In the genomic region with DNA sequence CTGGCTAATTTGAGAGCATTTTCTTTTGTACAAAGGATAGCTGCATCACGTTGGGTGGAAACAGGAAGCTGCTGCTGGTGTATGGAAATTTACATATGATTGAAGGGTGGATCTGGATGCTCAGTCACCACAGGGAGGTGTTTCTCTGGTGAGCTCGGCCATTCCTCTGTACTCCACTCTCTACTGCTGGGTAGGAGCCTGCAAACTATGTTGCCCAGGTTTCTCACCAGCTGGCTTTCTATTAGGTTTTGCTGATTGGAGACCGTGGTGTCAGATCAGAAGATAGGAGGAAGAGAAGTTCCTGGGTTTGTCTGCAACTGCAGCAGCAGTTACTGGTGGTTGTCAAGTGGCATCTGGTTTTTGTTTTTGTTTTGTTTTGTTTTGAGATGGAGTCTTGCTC, we compare ENCODE assay signal across 15 cellular contexts.
DNase-seq lines count a peak whose midpoint lies in the region; ATAC-seq and TF ChIP-seq lines count a peak whose summit lies in the region.
"Had no signal": no experiment of that assay in that cellular context is flagged by ENCODE, and none has a peak within 500 bp of the region (broad histone marks: within the 10 kb centered on the region; RNA-seq: fewer than 3 reads in every experiment).

No MANE protein-coding gene starts in this region.

- H2AFZ ChIP-seq in GM23248 = no peak overlapping the region

- no peak overlapping the region for H3K9ac ChIP-seq in GM23248

- no peaks in the 10 kb centered on the region for H3K9me2 ChIP-seq in GM23248 (ENCODE audit: insufficient read depth)

- ATAC-seq in activated B cell treated with CpG ODN at 0.5 μM for 24 hours (ENCODE audit: low read depth) (peak; percentile 58), HG02884 (IDR thresholded peaks at IDR 0.05; ENCODE audit: unreplicated experiment) (no peak)
- ATAC-seq: body of pancreas, heart left ventricle had no signal

- no peak overlapping the region for H3K4me2 ChIP-seq in GM23248 (ENCODE audit: unreplicated experiment)

- in situ Hi-C loops in GM23248 (cut with MboI) = no loop called here

- CTCF ChIA-PET in CD8-positive, alpha-beta memory T cell (lab: Charles Lee) = interaction anchor here (1.3 kb wide), 1 partner anchor 16 kb away, joined by 3 read pairs; no protein-coding TSS in a partner anchor
- CTCF ChIA-PET in activated B cell treated with CpG ODN at 0.5 μM for 24 hours (lab: Charles Lee) = no interaction called here

- peaks cover 9% of the 10 kb centered on the region for H3K4me1 ChIP-seq in CD8-positive, alpha-beta memory T cell (ENCODE audit: insufficient read depth, low read length)
- no peaks in the 10 kb centered on the region for H3K4me1 ChIP-seq in GM23248 (ENCODE audit: insufficient read depth)
- H3K4me1 ChIP-seq: body of pancreas, heart left ventricle, stomach had no signal

- H3K27ac Mint-ChIP-seq in CD8-positive, alpha-beta memory T cell = peak overlapping the region; percentile 15 to 94 (median 90)
- H3K27ac Mint-ChIP-seq in activated B cell treated with CpG ODN at 0.5 μM for 24 hours (peak overlapping the region; percentile 4), immature natural killer cell (peak overlapping the region; percentile 81 to 91 (median 88))

- H4K20me1 ChIP-seq in GM23248 (ENCODE audit: insufficient read depth) = no peaks in the 10 kb centered on the region

- no peaks in the 10 kb centered on the region for H3F3A ChIP-seq in GM23248 (ENCODE audit: insufficient read depth)

- H3K9me3 ChIP-seq in CD8-positive, alpha-beta memory T cell (ENCODE audit: low read length) = no peaks in the 10 kb centered on the region
- H3K9me3 ChIP-seq in GM23248 (ENCODE audit: low read depth) = no peaks in the 10 kb centered on the region
- H3K9me3 ChIP-seq: body of pancreas, stomach had no signal

- peaks cover 18 to 21% (median 18%) of the 10 kb centered on the region in 3 donors for H3K4me1 Mint-ChIP-seq in CD8-positive, alpha-beta memory T cell
- H3K4me1 Mint-ChIP-seq in activated B cell treated with CpG ODN at 0.5 μM for 24 hours = peaks cover 13% of the 10 kb centered on the region
- H3K4me1 Mint-ChIP-seq in immature natural killer cell = peaks cover 18 to 21% of the 10 kb centered on the region in 2 donors

- no peaks in the 10 kb centered on the region for H3K79me2 ChIP-seq in GM23248 (ENCODE audit: insufficient read depth)

- 74 to 80% methylated on average over 3 of the region's 3 CpGs for WGBS in GM23248 (ENCODE audit: low coverage in 1 of 2, low lambda C conversion rate in 2 of 2, missing lambda C conversion rate in 2 of 2), 2 experiments

- peak overlapping the region; percentile 53 to 71 (median 61) for H3K4me3 Mint-ChIP-seq in CD8-positive, alpha-beta memory T cell
- no peak overlapping the region for H3K4me3 Mint-ChIP-seq in activated B cell treated with CpG ODN at 0.5 μM for 24 hours
- peak overlapping the region; percentile 66 to 87 (median 77) for H3K4me3 Mint-ChIP-seq in immature natural killer cell

- no peak for TF ChIP-seq CTCF in activated B cell treated with CpG ODN at 0.5 μM for 24 hours (IDR thresholded peaks at IDR 0.05)

- no peaks in the 10 kb centered on the region for H3K27me3 ChIP-seq in CD8-positive, alpha-beta memory T cell (ENCODE audit: insufficient read depth, low read length, poor library complexity, severe bottlenecking)
- no peaks in the 10 kb centered on the region for H3K27me3 ChIP-seq in GM23248 (replicated peaks; ENCODE audit: insufficient read depth)
- H3K27me3 ChIP-seq: body of pancreas, heart left ventricle, stomach had no signal

- intact Hi-C loops in activated B cell treated with CpG ODN at 0.5 μM for 24 hours (cut with micrococcal nuclease) = no loop called here

- peaks cover 21 to 34% (median 27%) of the 10 kb centered on the region in 3 donors for H3K36me3 Mint-ChIP-seq in CD8-positive, alpha-beta memory T cell
- H3K36me3 Mint-ChIP-seq in activated B cell treated with CpG ODN at 0.5 μM for 24 hours (ENCODE audit: low read depth) (peaks cover 38% of the 10 kb centered on the region), immature natural killer cell (peaks cover 23 to 25% (median 24%) of the 10 kb centered on the region in 3 donors)

- POLR2A ChIA-PET in CD8-positive, alpha-beta memory T cell (lab: Charles Lee) = interaction anchor here (0.7 to 0.9 kb wide), 2 partner anchors 10 to 62 kb away, joined by 4 to 6 read pairs; a partner anchor contains a TSS
- POLR2A ChIA-PET in activated B cell treated with CpG ODN at 0.5 μM for 24 hours (lab: Charles Lee) = no interaction called here

- peak in 1 of 5 donors; percentile 16 for DNase-seq in CD8-positive, alpha-beta memory T cell
- peak; percentile 8 for DNase-seq in HT-29 (ENCODE audit: low spot score)
- DNase-seq in activated B cell treated with CpG ODN at 0.5 μM for 24 hours = no peak
- peak; percentile 10 to 36 (median 26) for DNase-seq in immature natural killer cell
- no peak for DNase-seq in GM23248
- no peak for DNase-seq in KG1 (lab: John Stamatoyannopoulos, UW)
- no peak for DNase-seq in GDM1 (lab: John Stamatoyannopoulos, UW)
- DNase-seq: body of pancreas; heart left ventricle; NCI-H1092 treated with DMSO at 0.1 percent for 48 hours; NCI-H524 treated with DMSO at 0.1 percent for 48 hours; Right ventricle myocardium superior; stimulated activated CD4-positive, alpha-beta T cell treated with anti-CD3 and anti-CD28 coated beads, Interleukin-4, amount 100 ng/mL, for 1 hour; stomach had no signal

- no peak overlapping the region for H3K4me3 ChIP-seq in CD8-positive, alpha-beta memory T cell (ENCODE audit: low read length)
- no peak overlapping the region for H3K4me3 ChIP-seq in GM23248
- H3K4me3 ChIP-seq: body of pancreas, heart left ventricle, stomach had no signal

- H3K9me3 Mint-ChIP-seq in CD8-positive, alpha-beta memory T cell = no peaks in the 10 kb centered on the region
- H3K9me3 Mint-ChIP-seq in activated B cell treated with CpG ODN at 0.5 μM for 24 hours (peaks cover 2% of the 10 kb centered on the region), immature natural killer cell (no peaks in the 10 kb centered on the region)

- H3K27me3 Mint-ChIP-seq in CD8-positive, alpha-beta memory T cell = peaks cover 0 to 3% of the 10 kb centered on the region in 2 donors
- H3K27me3 Mint-ChIP-seq in activated B cell treated with CpG ODN at 0.5 μM for 24 hours = no peaks in the 10 kb centered on the region
- peaks cover 0 to 3% (median 0%) of the 10 kb centered on the region in 3 donors for H3K27me3 Mint-ChIP-seq in immature natural killer cell (ENCODE audit: low read depth in 3 of 3)

- H3K36me3 ChIP-seq in CD8-positive, alpha-beta memory T cell (ENCODE audit: insufficient read depth, low read length) = peaks cover 18% of the 10 kb centered on the region
- peaks cover 7% of the 10 kb centered on the region; the same call in 1 of the 2 replicates for H3K36me3 ChIP-seq in GM23248 (ENCODE audit: low read depth)

- no peak overlapping the region for H3K27ac ChIP-seq in CD8-positive, alpha-beta memory T cell (ENCODE audit: low read depth, low read length)
- no peak overlapping the region for H3K27ac ChIP-seq in GM23248
- H3K27ac ChIP-seq: body of pancreas, heart left ventricle, stomach had no signal

Comparison
In these comparisons a context has a peak if more than half of its experiments do, and no peak if none do; other contexts are left out.
1. DNase-seq: peak in HT-29 (single experiment) and immature natural killer cell (3 of 3); none in activated B cell treated with CpG ODN at 0.5 μM for 24 hours (single experiment), GM23248 (single experiment), KG1 (single experiment) and GDM1 (single experiment).
2. H3K27ac Mint-ChIP-seq: peak in every context shown above with its lines; median percentile 90 in CD8-positive, alpha-beta memory T cell; 88 in immature natural killer cell; 4 in activated B cell treated with CpG ODN at 0.5 μM for 24 hours.